Comparison of ENCODE assay signal across 2 cellular contexts in the genomic region with DNA sequence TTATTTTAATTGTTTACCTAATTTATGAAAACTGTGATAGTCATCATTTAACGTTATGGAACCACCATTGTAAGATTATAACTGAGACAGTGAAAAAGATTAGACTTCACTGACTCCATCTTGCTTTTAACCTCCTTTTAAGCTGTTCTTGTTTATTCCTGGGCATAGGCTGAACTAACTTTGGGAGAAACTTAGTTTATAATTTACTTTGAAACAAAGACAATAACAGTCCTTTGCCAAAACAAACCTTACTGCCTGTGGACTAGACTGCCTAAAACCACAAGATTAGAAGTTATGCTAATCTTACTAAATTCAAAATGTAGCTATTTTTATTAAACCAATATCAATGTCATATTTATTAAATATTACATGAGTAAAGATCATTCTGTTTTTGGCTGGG.
TF ChIP-seq lines count a peak whose summit lies in the region.

No MANE protein-coding gene starts in this region.

TF ChIP-seq in liver, 16 proteins besides CTCF, POLR2A, EP300 and RAD21:
- TF ChIP-seq YY1 (IDR thresholded peaks at IDR 0.05) (peak; percentile 70), HNF4G (IDR thresholded peaks at IDR 0.05) (no peak), NR2F2 (IDR thresholded peaks at IDR 0.05) (no peak), HNF4A (conservative IDR thresholded peaks at IDR 0.05) (peak; percentile 13 to 33), SP1 (IDR thresholded peaks at IDR 0.05) (peak; percentile 17), RXRA (IDR thresholded peaks at IDR 0.05) (peak in 1 of 2 donors; percentile 30), TAF1 (conservative IDR thresholded peaks at IDR 0.05) (no peak), FOXA2 (IDR thresholded peaks at IDR 0.05) (no peak), GABPA (IDR thresholded peaks at IDR 0.05 in 1 of 2, conservative IDR thresholded peaks at IDR 0.05 in 1 of 2) (no peak), JUND (IDR thresholded peaks at IDR 0.05) (no peak), FOXA1 (IDR thresholded peaks at IDR 0.05) (no peak), EGR1 (IDR thresholded peaks at IDR 0.05; ENCODE audit: low read depth in 2 of 2) (no peak)
- TF ChIP-seq, protein P1, sequence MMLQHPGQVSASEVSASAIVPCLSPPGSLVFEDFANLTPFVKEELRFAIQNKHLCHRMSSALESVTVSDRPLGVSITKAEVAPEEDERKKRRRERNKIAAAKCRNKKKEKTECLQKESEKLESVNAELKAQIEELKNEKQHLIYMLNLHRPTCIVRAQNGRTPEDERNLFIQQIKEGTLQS (IDR thresholded peaks at IDR 0.05) = no peak
- TF ChIP-seq, protein P2, sequence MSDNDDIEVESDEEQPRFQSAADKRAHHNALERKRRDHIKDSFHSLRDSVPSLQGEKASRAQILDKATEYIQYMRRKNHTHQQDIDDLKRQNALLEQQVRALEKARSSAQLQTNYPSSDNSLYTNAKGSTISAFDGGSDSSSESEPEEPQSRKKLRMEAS (IDR thresholded peaks at IDR 0.05) = no peak
- TF ChIP-seq, protein P3, sequence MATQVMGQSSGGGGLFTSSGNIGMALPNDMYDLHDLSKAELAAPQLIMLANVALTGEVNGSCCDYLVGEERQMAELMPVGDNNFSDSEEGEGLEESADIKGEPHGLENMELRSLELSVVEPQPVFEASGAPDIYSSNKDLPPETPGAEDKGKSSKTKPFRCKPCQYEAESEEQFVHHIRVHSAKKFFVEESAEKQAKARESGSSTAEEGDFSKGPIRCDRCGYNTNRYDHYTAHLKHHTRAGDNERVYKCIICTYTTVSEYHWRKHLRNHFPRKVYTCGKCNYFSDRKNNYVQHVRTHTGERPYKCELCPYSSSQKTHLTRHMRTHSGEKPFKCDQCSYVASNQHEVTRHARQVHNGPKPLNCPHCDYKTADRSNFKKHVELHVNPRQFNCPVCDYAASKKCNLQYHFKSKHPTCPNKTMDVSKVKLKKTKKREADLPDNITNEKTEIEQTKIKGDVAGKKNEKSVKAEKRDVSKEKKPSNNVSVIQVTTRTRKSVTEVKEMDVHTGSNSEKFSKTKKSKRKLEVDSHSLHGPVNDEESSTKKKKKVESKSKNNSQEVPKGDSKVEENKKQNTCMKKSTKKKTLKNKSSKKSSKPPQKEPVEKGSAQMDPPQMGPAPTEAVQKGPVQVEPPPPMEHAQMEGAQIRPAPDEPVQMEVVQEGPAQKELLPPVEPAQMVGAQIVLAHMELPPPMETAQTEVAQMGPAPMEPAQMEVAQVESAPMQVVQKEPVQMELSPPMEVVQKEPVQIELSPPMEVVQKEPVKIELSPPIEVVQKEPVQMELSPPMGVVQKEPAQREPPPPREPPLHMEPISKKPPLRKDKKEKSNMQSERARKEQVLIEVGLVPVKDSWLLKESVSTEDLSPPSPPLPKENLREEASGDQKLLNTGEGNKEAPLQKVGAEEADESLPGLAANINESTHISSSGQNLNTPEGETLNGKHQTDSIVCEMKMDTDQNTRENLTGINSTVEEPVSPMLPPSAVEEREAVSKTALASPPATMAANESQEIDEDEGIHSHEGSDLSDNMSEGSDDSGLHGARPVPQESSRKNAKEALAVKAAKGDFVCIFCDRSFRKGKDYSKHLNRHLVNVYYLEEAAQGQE (IDR thresholded peaks at IDR 0.05) = no peak
- TF ChIP-seq, protein P4, sequence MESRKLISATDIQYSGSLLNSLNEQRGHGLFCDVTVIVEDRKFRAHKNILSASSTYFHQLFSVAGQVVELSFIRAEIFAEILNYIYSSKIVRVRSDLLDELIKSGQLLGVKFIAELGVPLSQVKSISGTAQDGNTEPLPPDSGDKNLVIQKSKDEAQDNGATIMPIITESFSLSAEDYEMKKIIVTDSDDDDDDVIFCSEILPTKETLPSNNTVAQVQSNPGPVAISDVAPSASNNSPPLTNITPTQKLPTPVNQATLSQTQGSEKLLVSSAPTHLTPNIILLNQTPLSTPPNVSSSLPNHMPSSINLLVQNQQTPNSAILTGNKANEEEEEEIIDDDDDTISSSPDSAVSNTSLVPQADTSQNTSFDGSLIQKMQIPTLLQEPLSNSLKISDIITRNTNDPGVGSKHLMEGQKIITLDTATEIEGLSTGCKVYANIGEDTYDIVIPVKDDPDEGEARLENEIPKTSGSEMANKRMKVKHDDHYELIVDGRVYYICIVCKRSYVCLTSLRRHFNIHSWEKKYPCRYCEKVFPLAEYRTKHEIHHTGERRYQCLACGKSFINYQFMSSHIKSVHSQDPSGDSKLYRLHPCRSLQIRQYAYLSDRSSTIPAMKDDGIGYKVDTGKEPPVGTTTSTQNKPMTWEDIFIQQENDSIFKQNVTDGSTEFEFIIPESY (IDR thresholded peaks at IDR 0.05) = no peak

TF ChIP-seq in HepG2, 621 proteins besides CTCF, POLR2A, EP300 and RAD21:
- TF ChIP-seq ZNF883 (CRISPR knock-in tag; IDR thresholded peaks at IDR 0.05; ENCODE audit: not compliant biosample characterization) = no peak
- TF ChIP-seq MAFK (conservative IDR thresholded peaks at IDR 0.05 in 1 of 2, IDR thresholded peaks at IDR 0.05 in 1 of 2; ENCODE audit: low read length in 2 of 2) = peak in 1 of 2 experiments; percentile 37; a peak in 2 of 4 replicates
